ENCODE assay signal across 1 cellular context in genomic region chr17:64217249-64217652, GRCh38.
TF ChIP-seq lines count a peak whose summit lies in the region.

No MANE protein-coding gene starts in this region.

TF ChIP-seq in HepG2, 621 proteins besides CTCF, POLR2A, EP300 and RAD21 (continued from another document and continues in another):
- TF ChIP-seq KLF15 (CRISPR knock-in tag; IDR thresholded peaks at IDR 0.05; ENCODE audit: borderline replicate concordance) = no peak
- no peak for TF ChIP-seq JUND (CRISPR knock-in tag; IDR thresholded peaks at IDR 0.05)
- no peak for TF ChIP-seq XBP1 (CRISPR knock-in tag; IDR thresholded peaks at IDR 0.05)
- peak; percentile 8; the same call in 1 of the 2 replicates for TF ChIP-seq TFDP2 (CRISPR knock-in tag; IDR thresholded peaks at IDR 0.05)
- TF ChIP-seq ZNF256 (CRISPR knock-in tag; conservative IDR thresholded peaks at IDR 0.05) = no peak
- no peak for TF ChIP-seq HMGXB3 (CRISPR knock-in tag; IDR thresholded peaks at IDR 0.05; ENCODE audit: borderline replicate concordance)
- TF ChIP-seq KDM6A (CRISPR knock-in tag; IDR thresholded peaks at IDR 0.05; ENCODE audit: low read depth) = no peak
- TF ChIP-seq ZNF547 (CRISPR knock-in tag; IDR thresholded peaks at IDR 0.05) = no peak
- no peak for TF ChIP-seq ZNF354B (CRISPR knock-in tag; IDR thresholded peaks at IDR 0.05)
- TF ChIP-seq ZMYM2 (CRISPR knock-in tag; IDR thresholded peaks at IDR 0.05) = no peak
- TF ChIP-seq ZMYM3 (CRISPR knock-in tag; IDR thresholded peaks at IDR 0.05) = no peak
- TF ChIP-seq NR2F6 (IDR thresholded peaks at IDR 0.05) = no peak
- no peak for TF ChIP-seq NR2F6 (CRISPR knock-in tag; IDR thresholded peaks at IDR 0.05)
- no peak for TF ChIP-seq ZFP36L1 (CRISPR knock-in tag; IDR thresholded peaks at IDR 0.05)
- TF ChIP-seq ZFP37 (CRISPR knock-in tag; IDR thresholded peaks at IDR 0.05; ENCODE audit: borderline replicate concordance) = no peak
- no peak for TF ChIP-seq CSRNP2 (CRISPR knock-in tag; conservative IDR thresholded peaks at IDR 0.05; ENCODE audit: low read depth)
- TF ChIP-seq ELK4 (CRISPR knock-in tag; IDR thresholded peaks at IDR 0.05; ENCODE audit: borderline replicate concordance) = no peak
- peak; percentile 7; the same call in 1 of the 2 replicates for TF ChIP-seq USF2 (IDR thresholded peaks at IDR 0.05; ENCODE audit: low read depth, low read length)
- no peak for TF ChIP-seq USF2 (CRISPR knock-in tag; IDR thresholded peaks at IDR 0.05; ENCODE audit: borderline replicate concordance)
- no peak for TF ChIP-seq HHEX (CRISPR knock-in tag; IDR thresholded peaks at IDR 0.05)
- TF ChIP-seq ZBTB26 (CRISPR knock-in tag; IDR thresholded peaks at IDR 0.05; ENCODE audit: borderline replicate concordance) = 0 out of 2 replicates have a peak, but pooled peaks have one; percentile 46
- no peak for TF ChIP-seq HOXA3 (CRISPR knock-in tag; IDR thresholded peaks at IDR 0.05)
- TF ChIP-seq FOXO1 (CRISPR knock-in tag; IDR thresholded peaks at IDR 0.05) = 0 out of 2 replicates have a peak, but pooled peaks have one; percentile 26
- no peak for TF ChIP-seq ZKSCAN8 (CRISPR knock-in tag; IDR thresholded peaks at IDR 0.05; ENCODE audit: borderline replicate concordance)
- TF ChIP-seq MLLT10 (CRISPR knock-in tag; IDR thresholded peaks at IDR 0.05) = no peak
- no peak for TF ChIP-seq POLR2G (IDR thresholded peaks at IDR 0.05; ENCODE audit: low read depth, low read length)
- TF ChIP-seq ZGPAT (CRISPR knock-in tag; IDR thresholded peaks at IDR 0.05) = no peak
- TF ChIP-seq NKX3-1 (CRISPR knock-in tag; IDR thresholded peaks at IDR 0.05) = 0 out of 2 replicates have a peak, but pooled peaks have one; percentile 9
- 0 out of 2 replicates have a peak, but pooled peaks have one; percentile 68 for TF ChIP-seq ZNF644 (CRISPR knock-in tag; IDR thresholded peaks at IDR 0.05; ENCODE audit: low read depth)
- TF ChIP-seq NFKBIZ (CRISPR knock-in tag; IDR thresholded peaks at IDR 0.05) = no peak
- TF ChIP-seq MYPOP (CRISPR knock-in tag; IDR thresholded peaks at IDR 0.05) = no peak
- TF ChIP-seq DMAP1 (CRISPR knock-in tag; IDR thresholded peaks at IDR 0.05) = no peak
- no peak for TF ChIP-seq ZNF143 (CRISPR knock-in tag; IDR thresholded peaks at IDR 0.05)
- no peak for TF ChIP-seq NBN (conservative IDR thresholded peaks at IDR 0.05)
- no peak for TF ChIP-seq MAZ (IDR thresholded peaks at IDR 0.05; ENCODE audit: borderline replicate concordance, low read depth, low read length)
- TF ChIP-seq MAZ (CRISPR knock-in tag; IDR thresholded peaks at IDR 0.05; ENCODE audit: low read depth) = peak; percentile 44; the same call in 1 of the 2 replicates
- no peak for TF ChIP-seq THAP9 (CRISPR knock-in tag; IDR thresholded peaks at IDR 0.05; ENCODE audit: borderline replicate concordance)
- TF ChIP-seq SOX6 (IDR thresholded peaks at IDR 0.05) = no peak
- no peak for TF ChIP-seq SOX6 (CRISPR knock-in tag; IDR thresholded peaks at IDR 0.05)
- no peak for TF ChIP-seq ZNF589 (CRISPR knock-in tag; conservative IDR thresholded peaks at IDR 0.05)
- TF ChIP-seq ZNF484 (CRISPR knock-in tag; IDR thresholded peaks at IDR 0.05; ENCODE audit: borderline replicate concordance, low read depth) = no peak
- no peak for TF ChIP-seq TBX3 (IDR thresholded peaks at IDR 0.05; ENCODE audit: borderline replicate concordance)
- TF ChIP-seq ZNF562 (CRISPR knock-in tag; IDR thresholded peaks at IDR 0.05; ENCODE audit: borderline replicate concordance) = no peak
- no peak for TF ChIP-seq ZNF710 (CRISPR knock-in tag; IDR thresholded peaks at IDR 0.05; ENCODE audit: borderline replicate concordance)
- TF ChIP-seq RFX1 (IDR thresholded peaks at IDR 0.05) = no peak
